7 cellular contexts compared by ENCODE assay signal in the genomic region with DNA sequence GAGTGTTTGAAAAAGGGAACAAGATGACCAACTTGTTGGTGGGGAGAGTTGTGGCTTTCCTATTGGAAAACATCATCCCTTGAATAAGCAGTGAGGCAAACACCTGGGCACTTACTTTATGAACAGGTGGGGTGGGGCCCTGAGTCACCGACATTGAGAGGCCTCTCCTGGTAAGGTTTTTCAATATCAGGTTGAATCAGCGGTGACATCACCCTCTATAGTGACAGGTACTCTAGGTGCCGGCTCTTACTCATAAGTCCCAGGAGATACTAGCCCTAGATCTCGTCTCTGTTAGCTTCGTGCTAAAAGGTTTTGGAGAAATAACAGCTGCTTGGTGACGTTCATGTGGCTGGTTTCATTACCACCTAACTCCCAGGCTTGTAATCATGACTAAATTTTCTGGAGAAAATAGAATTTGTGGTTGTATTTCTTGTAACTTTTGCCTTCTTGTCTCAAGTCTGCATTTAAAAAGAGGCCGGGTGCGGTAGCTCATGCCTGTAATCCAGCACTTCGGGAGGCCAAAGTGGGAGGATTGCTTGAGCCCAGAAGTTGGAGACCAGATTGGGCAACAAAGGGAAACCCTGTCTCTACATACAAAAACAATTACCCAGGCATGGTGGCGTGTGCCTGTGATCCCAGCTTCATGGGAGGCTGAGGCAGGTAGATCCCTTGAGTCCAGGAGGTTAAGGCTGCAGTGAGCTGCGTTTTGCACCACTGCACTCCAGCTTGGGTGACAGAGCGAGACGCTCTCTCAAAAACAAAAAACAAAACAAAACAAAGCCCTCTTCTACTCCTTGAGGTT. TPM values are rescaled to one million over a fixed set of nuclear protein-coding genes. Genes with fewer than 3 reads are reported as not detected.
DNase-seq lines count a peak whose midpoint lies in the region; ATAC-seq and TF ChIP-seq lines count a peak whose summit lies in the region.

No MANE protein-coding gene starts in this region.

- ATAC-seq in GM19025 (IDR thresholded peaks at IDR 0.05; ENCODE audit: low read depth, unreplicated experiment) = peak; percentile 57
- ATAC-seq in HG02885 (IDR thresholded peaks at IDR 0.05; ENCODE audit: poor library complexity, unreplicated experiment) = peak; percentile 69
- peak; percentile 92 for ATAC-seq in body of pancreas

- no peaks in the 10 kb centered on the region for H3K9me3 ChIP-seq in body of pancreas

- no peaks in the 10 kb centered on the region for H3K27me3 ChIP-seq in body of pancreas

- H3K27ac ChIP-seq in body of pancreas = peak overlapping the region; percentile 57 to 92 (median 83)

- 60 to 70% methylated on average over 10 to 13 of the region's 13 CpGs for WGBS in body of pancreas, 2 donors

- peaks cover 88% of the 10 kb centered on the region for H3K4me1 ChIP-seq in body of pancreas

- no peaks in the 10 kb centered on the region for H3K36me3 ChIP-seq in body of pancreas (replicated peaks in 1 of 2; ENCODE audit: insufficient read depth in 1 of 2, low read depth in 2 of 2)

- DNase-seq in NCI-H226 (peak; percentile 45), body of pancreas (peak; percentile 75 to 91 (median 85)), GDM1 (lab: John Stamatoyannopoulos, UW) (no peak), epidermal melanocyte (ENCODE audit: insufficient read length, low spot score) (no peak)
- DNase-seq in stimulated activated CD4-positive, alpha-beta T cell treated with anti-CD3 and anti-CD28 coated beads, Interleukin-1b, Interleukin-23, amount 100 ng/mL, for 4 hours (ENCODE audit: low read depth in 2 of 2) = peak; percentile 15 to 54

- TF ChIP-seq POLR2A in body of pancreas (IDR thresholded peaks at IDR 0.05) = peak in 1 of 3 donors; percentile 2

- no peak for TF ChIP-seq CTCF in body of pancreas (IDR thresholded peaks at IDR 0.05)

- no peak overlapping the region for H3K4me3 ChIP-seq in body of pancreas

- intact Hi-C loops in body of pancreas (cut with DNase I) = no loop called here

RNA-seq across cellular contexts. Expression of gene CDH1, which starts 19.4 kb away (rescaled TPM):
- total RNA-seq in body of pancreas = 100 to 1,000 TPM in 1 of 2 donors, 10 to 100 TPM in 1; 95.3 to 107 TPM

Comparison
In these comparisons a context has a peak if more than half of its experiments do, and no peak if none do; other contexts are left out.
1. DNase-seq: peak in NCI-H226 (single experiment), body of pancreas (4 of 4) and stimulated activated CD4-positive, alpha-beta T cell treated with anti-CD3 and anti-CD28 coated beads, Interleukin-1b, Interleukin-23, amount 100 ng/mL, for 4 hours (2 of 2); none in GDM1 (single experiment) and epidermal melanocyte (single experiment).
2. Peak in every context shown above with its lines, with median percentiles within 50 percentile points of each other: ATAC-seq.